1 cellular context compared by ENCODE assay signal in genomic region chr15:40108855-40109735, GRCh38.
TF ChIP-seq lines count a peak whose summit lies in the region.

BMF (minus strand) TSS chr15:40108879; CDS start chr15:40106086, 2,793 bp downstream.

TF ChIP-seq in HepG2, 621 proteins besides CTCF, POLR2A, EP300 and RAD21 (continued from another document and continues in another):
- TF ChIP-seq FOXP4 (CRISPR knock-in tag; IDR thresholded peaks at IDR 0.05) (peak; percentile 80), TCF7 (IDR thresholded peaks at IDR 0.05; ENCODE audit: low read depth) (no peak), KDM6A (CRISPR knock-in tag; IDR thresholded peaks at IDR 0.05; ENCODE audit: low read depth) (no peak), ZNF17 (CRISPR knock-in tag; IDR thresholded peaks at IDR 0.05) (no peak), KLF9 (CRISPR knock-in tag; IDR thresholded peaks at IDR 0.05; ENCODE audit: low read depth) (peak; percentile 72; the same call in 1 of the 2 replicates), NCOA2 (CRISPR knock-in tag; IDR thresholded peaks at IDR 0.05) (peak; percentile 71), ZNF235 (CRISPR knock-in tag; IDR thresholded peaks at IDR 0.05; ENCODE audit: borderline replicate concordance) (no peak), FOXK2 (IDR thresholded peaks at IDR 0.05) (no peak), MZF1 (CRISPR knock-in tag; IDR thresholded peaks at IDR 0.05; ENCODE audit: borderline replicate concordance) (no peak), ZNF414 (CRISPR knock-in tag; IDR thresholded peaks at IDR 0.05) (peak; percentile 50; the same call in 1 of the 2 replicates), ZNF572 (CRISPR knock-in tag; IDR thresholded peaks at IDR 0.05) (no peak), ARNT2 (CRISPR knock-in tag; IDR thresholded peaks at IDR 0.05; ENCODE audit: low read depth) (no peak), NFIC (IDR thresholded peaks at IDR 0.05; ENCODE audit: low read length) (peak; percentile 42; the same call in 1 of the 2 replicates), TOPORS (CRISPR knock-in tag; IDR thresholded peaks at IDR 0.05) (no peak), ZNF30 (CRISPR knock-in tag; IDR thresholded peaks at IDR 0.05) (no peak), SIN3A (IDR thresholded peaks at IDR 0.05; ENCODE audit: borderline replicate concordance, low read depth, low read length) (peak; percentile 54; the same call in 1 of the 2 replicates), MEIS2 (CRISPR knock-in tag; IDR thresholded peaks at IDR 0.05) (peak; percentile 39; the same call in 1 of the 2 replicates), ZNF619 (CRISPR knock-in tag; IDR thresholded peaks at IDR 0.05) (no peak; the same call in 1 of the 2 replicates), DPF2 (CRISPR knock-in tag; IDR thresholded peaks at IDR 0.05; ENCODE audit: borderline replicate concordance, low read depth) (0 out of 2 replicates have a peak, but pooled peaks have one; percentile 53), CBX1 (IDR thresholded peaks at IDR 0.05; ENCODE audit: low read depth) (no peak), EHMT2 (IDR thresholded peaks at IDR 0.05; ENCODE audit: borderline replicate concordance, low read depth, low read length) (no peak), TCF7L2 (IDR thresholded peaks at IDR 0.05; ENCODE audit: low read depth, low read length) (no peak), TAF1 (CRISPR knock-in tag; IDR thresholded peaks at IDR 0.05) (peak; percentile 44; the same call in 1 of the 2 replicates), YY1 (IDR thresholded peaks at IDR 0.05; ENCODE audit: insufficient read depth, insufficient replicate concordance, low read depth, low read length) (peak; percentile 91), ZNF256 (CRISPR knock-in tag; conservative IDR thresholded peaks at IDR 0.05) (no peak), ASH2L (IDR thresholded peaks at IDR 0.05; ENCODE audit: insufficient read length, low read depth, low read length) (peak; percentile 80), SIX4 (CRISPR knock-in tag; IDR thresholded peaks at IDR 0.05) (no peak), CEBPG (CRISPR knock-in tag; IDR thresholded peaks at IDR 0.05) (peak; percentile 33; the same call in 1 of the 2 replicates), GLMP (CRISPR knock-in tag; IDR thresholded peaks at IDR 0.05; ENCODE audit: borderline replicate concordance) (no peak), ZNF746 (CRISPR knock-in tag; IDR thresholded peaks at IDR 0.05) (peak; percentile 87; the same call in 1 of the 2 replicates), ZBTB7A (CRISPR knock-in tag; IDR thresholded peaks at IDR 0.05) (no peak), GMEB1 (CRISPR knock-in tag; IDR thresholded peaks at IDR 0.05; ENCODE audit: borderline replicate concordance) (peak; percentile 70; the same call in 1 of the 2 replicates), ZNF136 (CRISPR knock-in tag; IDR thresholded peaks at IDR 0.05; ENCODE audit: low read depth) (no peak), KLF13 (CRISPR knock-in tag; IDR thresholded peaks at IDR 0.05) (no peak), ZNF597 (CRISPR knock-in tag; IDR thresholded peaks at IDR 0.05) (no peak), SOX6 (IDR thresholded peaks at IDR 0.05) (no peak), SOX6 (CRISPR knock-in tag; IDR thresholded peaks at IDR 0.05) (peak; percentile 94), SETDB1 (CRISPR knock-in tag; IDR thresholded peaks at IDR 0.05; ENCODE audit: borderline replicate concordance) (no peak), IKZF1 (IDR thresholded peaks at IDR 0.05) (no peak), ZSCAN20 (CRISPR knock-in tag; IDR thresholded peaks at IDR 0.05; ENCODE audit: borderline replicate concordance) (no peak), ZBTB7B (CRISPR knock-in tag; IDR thresholded peaks at IDR 0.05) (peak; percentile 68; the same call in 1 of the 2 replicates), ZFP36L1 (CRISPR knock-in tag; IDR thresholded peaks at IDR 0.05) (no peak; the same call in 1 of the 2 replicates), CC2D1A (CRISPR knock-in tag; IDR thresholded peaks at IDR 0.05) (no peak), ZFP37 (CRISPR knock-in tag; IDR thresholded peaks at IDR 0.05; ENCODE audit: borderline replicate concordance) (no peak), ZNF512 (CRISPR knock-in tag; IDR thresholded peaks at IDR 0.05) (no peak)
- TF ChIP-seq, protein P1, sequence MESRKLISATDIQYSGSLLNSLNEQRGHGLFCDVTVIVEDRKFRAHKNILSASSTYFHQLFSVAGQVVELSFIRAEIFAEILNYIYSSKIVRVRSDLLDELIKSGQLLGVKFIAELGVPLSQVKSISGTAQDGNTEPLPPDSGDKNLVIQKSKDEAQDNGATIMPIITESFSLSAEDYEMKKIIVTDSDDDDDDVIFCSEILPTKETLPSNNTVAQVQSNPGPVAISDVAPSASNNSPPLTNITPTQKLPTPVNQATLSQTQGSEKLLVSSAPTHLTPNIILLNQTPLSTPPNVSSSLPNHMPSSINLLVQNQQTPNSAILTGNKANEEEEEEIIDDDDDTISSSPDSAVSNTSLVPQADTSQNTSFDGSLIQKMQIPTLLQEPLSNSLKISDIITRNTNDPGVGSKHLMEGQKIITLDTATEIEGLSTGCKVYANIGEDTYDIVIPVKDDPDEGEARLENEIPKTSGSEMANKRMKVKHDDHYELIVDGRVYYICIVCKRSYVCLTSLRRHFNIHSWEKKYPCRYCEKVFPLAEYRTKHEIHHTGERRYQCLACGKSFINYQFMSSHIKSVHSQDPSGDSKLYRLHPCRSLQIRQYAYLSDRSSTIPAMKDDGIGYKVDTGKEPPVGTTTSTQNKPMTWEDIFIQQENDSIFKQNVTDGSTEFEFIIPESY (CRISPR knock-in tag; IDR thresholded peaks at IDR 0.05), result no peak
- TF ChIP-seq, protein P2, sequence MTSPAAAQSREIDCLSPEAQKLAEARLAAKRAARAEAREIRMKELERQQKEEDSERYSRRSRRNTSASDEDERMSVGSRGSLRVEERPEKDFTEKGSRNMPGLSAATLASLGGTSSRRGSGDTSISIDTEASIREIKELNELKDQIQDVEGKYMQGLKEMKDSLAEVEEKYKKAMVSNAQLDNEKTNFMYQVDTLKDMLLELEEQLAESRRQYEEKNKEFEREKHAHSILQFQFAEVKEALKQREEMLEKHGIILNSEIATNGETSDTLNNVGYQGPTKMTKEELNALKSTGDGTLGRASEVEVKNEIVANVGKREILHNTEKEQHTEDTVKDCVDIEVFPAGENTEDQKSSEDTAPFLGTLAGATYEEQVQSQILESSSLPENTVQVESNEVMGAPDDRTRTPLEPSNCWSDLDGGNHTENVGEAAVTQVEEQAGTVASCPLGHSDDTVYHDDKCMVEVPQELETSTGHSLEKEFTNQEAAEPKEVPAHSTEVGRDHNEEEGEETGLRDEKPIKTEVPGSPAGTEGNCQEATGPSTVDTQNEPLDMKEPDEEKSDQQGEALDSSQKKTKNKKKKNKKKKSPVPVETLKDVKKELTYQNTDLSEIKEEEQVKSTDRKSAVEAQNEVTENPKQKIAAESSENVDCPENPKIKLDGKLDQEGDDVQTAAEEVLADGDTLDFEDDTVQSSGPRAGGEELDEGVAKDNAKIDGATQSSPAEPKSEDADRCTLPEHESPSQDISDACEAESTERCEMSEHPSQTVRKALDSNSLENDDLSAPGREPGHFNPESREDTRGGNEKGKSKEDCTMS (CRISPR knock-in tag; conservative IDR thresholded peaks at IDR 0.05), result no peak
- TF ChIP-seq, protein P3, sequence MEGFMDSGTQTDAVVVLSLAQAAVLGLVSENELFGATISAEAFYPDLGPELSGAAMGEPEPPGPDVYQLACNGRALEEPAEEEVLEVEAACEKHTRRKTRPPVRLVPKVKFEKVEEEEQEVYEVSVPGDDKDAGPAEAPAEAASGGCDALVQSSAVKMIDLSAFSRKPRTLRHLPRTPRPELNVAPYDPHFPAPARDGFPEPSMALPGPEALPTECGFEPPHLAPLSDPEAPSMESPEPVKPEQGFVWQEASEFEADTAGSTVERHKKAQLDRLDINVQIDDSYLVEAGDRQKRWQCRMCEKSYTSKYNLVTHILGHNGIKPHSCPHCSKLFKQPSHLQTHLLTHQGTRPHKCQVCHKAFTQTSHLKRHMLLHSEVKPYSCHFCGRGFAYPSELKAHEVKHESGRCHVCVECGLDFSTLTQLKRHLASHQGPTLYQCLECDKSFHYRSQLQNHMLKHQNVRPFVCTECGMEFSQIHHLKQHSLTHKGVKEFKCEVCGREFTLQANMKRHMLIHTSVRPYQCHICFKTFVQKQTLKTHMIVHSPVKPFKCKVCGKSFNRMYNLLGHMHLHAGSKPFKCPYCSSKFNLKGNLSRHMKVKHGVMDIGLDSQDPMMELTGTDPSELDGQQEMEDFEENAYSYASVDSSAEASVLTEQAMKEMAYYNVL (CRISPR knock-in tag; IDR thresholded peaks at IDR 0.05; ENCODE audit: borderline replicate concordance), result peak; percentile 88; the same call in 1 of the 2 replicates
- TF ChIP-seq, protein P4, sequence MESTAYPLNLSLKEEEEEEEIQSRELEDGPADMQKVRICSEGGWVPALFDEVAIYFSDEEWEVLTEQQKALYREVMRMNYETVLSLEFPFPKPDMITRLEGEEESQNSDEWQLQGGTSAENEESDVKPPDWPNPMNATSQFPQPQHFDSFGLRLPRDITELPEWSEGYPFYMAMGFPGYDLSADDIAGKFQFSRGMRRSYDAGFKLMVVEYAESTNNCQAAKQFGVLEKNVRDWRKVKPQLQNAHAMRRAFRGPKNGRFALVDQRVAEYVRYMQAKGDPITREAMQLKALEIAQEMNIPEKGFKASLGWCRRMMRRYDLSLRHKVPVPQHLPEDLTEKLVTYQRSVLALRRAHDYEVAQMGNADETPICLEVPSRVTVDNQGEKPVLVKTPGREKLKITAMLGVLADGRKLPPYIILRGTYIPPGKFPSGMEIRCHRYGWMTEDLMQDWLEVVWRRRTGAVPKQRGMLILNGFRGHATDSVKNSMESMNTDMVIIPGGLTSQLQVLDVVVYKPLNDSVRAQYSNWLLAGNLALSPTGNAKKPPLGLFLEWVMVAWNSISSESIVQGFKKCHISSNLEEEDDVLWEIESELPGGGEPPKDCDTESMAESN (CRISPR knock-in tag; conservative IDR thresholded peaks at IDR 0.05), result 0 out of 2 replicates have a peak, but pooled peaks have one; percentile 29
